ENCODE assay signal across 10 cellular contexts in the genomic region with DNA sequence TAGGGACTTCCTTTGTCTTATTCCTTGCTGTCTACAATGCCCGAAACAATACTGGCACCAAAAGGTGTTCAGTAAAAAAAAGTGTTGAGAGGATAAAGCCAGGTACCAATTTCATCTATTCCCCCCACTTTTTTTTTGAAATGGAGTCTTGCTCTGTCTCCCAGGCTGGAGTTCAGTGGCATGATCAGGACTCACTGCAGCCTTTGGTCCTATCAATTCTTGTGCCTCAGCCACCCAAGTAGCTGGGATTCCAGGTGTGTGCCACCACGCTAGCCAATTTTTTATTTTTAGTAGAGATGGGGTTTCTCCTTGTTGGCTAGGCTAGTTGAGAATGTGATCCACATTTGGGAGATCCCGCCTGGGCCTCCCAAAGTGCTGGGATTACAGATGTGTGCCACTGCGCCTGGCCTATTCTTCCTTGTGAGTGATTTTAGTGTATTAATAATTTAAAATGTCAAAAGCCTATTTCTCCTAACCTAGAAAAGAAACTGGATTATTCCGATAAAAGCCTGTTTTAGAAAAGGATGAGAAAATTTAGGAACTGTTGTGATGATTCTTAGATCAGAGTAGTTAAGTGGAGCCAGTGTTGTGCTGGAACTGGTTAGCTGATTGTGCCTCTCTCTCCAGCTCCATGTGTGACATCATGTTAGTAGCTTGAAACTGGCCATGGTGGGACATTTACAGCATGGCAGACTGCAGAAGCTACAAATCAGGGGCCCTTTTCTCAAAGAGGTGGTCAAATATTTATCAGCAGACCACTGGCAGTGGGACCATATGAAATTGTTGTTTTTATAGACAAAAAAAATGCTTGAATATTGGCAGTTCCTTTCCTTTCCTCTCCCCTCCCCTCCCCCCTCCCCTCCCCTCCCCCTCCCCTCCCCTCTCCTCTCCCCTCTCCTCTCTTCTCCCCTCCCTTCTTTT. TPM values are rescaled to one million over a fixed set of nuclear protein-coding genes. Genes with fewer than 3 reads are reported as not detected.
DNase-seq lines count a peak whose midpoint lies in the region; ATAC-seq and TF ChIP-seq lines count a peak whose summit lies in the region.
"Had no signal": no experiment of that assay in that cellular context is flagged by ENCODE, and none has a peak within 500 bp of the region (broad histone marks: within the 10 kb centered on the region; RNA-seq: fewer than 3 reads in every experiment).

No MANE protein-coding gene starts in this region.

- POLR2A ChIA-PET in CD4-positive, alpha-beta memory T cell (lab: Charles Lee; ENCODE audit: partially characterized antibody) = interaction anchor here (0.8 to 30.3 kb wide), 6 partner anchors 11 to 101 kb away, joined by 3 to 1078 read pairs (median 4); a partner anchor contains a TSS
- POLR2A ChIA-PET in HEK293 (lab: Yijun Ruan, JAX) (no interaction called here), WTC11 (lab: Charles Lee) (no interaction called here)

- H3K27me3 Mint-ChIP-seq in CD4-positive, alpha-beta memory T cell = no peaks in the 10 kb centered on the region
- no peaks in the 10 kb centered on the region for H3K27me3 Mint-ChIP-seq in WTC11 (ENCODE audit: low read depth)
- no peaks in the 10 kb centered on the region; the same call in 1 of the 2 replicates for H3K27me3 Mint-ChIP-seq in H9 (ENCODE audit: low read depth)

- H3K4me3 Mint-ChIP-seq in CD4-positive, alpha-beta memory T cell = peak overlapping the region; percentile 17 to 90 (median 70)
- no peak overlapping the region for H3K4me3 Mint-ChIP-seq in WTC11
- no peak overlapping the region for H3K4me3 Mint-ChIP-seq in H9

- no peaks in the 10 kb centered on the region for H3K23me2 ChIP-seq in H9 (ENCODE audit: insufficient read length, low read depth, low read length, poor library complexity, severe bottlenecking)

- no peaks in the 10 kb centered on the region for H3K27me3 ChIP-seq in CD4-positive, alpha-beta memory T cell (ENCODE audit: insufficient read depth, low read length)
- H3K27me3 ChIP-seq in layer of hippocampus (ENCODE audit: control insufficient read depth, insufficient read depth, low read length) (no peaks in the 10 kb centered on the region), H9 (ENCODE audit: insufficient read depth, low read length) (no peaks in the 10 kb centered on the region)

- no peak overlapping the region for H3T11ph ChIP-seq in H9 (ENCODE audit: low read length)

- H2BK5ac ChIP-seq in H9 (ENCODE audit: insufficient read length, low read length) = no peak overlapping the region

- H3K4me1 Mint-ChIP-seq in CD4-positive, alpha-beta memory T cell = peaks cover 52 to 83% (median 66%) of the 10 kb centered on the region in 4 donors
- peaks cover 27% of the 10 kb centered on the region for H3K4me1 Mint-ChIP-seq in WTC11
- H3K4me1 Mint-ChIP-seq in H9 = peaks cover 6 to 13% of the 10 kb centered on the region in 2 experiments

- peaks cover 87% of the 10 kb centered on the region for H3K4me1 ChIP-seq in CD4-positive, alpha-beta memory T cell (ENCODE audit: insufficient read depth, low read length)
- H3K4me1 ChIP-seq in HEK293 (ENCODE audit: control insufficient read depth, insufficient read depth, low read length) (peaks cover 4% of the 10 kb centered on the region; the same call in 1 of the 2 replicates), H9 (ENCODE audit: insufficient read depth, low read length) (no peaks in the 10 kb centered on the region)

- peak overlapping the region; percentile 70 to 96 (median 92) for H3K27ac Mint-ChIP-seq in CD4-positive, alpha-beta memory T cell
- H3K27ac Mint-ChIP-seq in WTC11 (peak overlapping the region; percentile 72), H9 (0 out of 7 replicates have a peak overlapping the region, but pooled peaks of 1 of the 3 experiments have one; percentile 3)

- peaks cover 12 to 41% of the 10 kb centered on the region in 2 donors for H3K36me3 Mint-ChIP-seq in CD4-positive, alpha-beta memory T cell
- H3K36me3 Mint-ChIP-seq in WTC11 (peaks cover 12% of the 10 kb centered on the region), H9 (ENCODE audit: insufficient read depth in 1 of 3, low read depth in 3 of 3) (peaks cover 3 to 13% (median 4%) of the 10 kb centered on the region in 3 experiments; a peak in 6 of 7 replicates)

- H3K23ac ChIP-seq in H9 (ENCODE audit: insufficient read length, low read depth, low read length) = no peak overlapping the region

- no peak for ATAC-seq in WTC11
- no peak for ATAC-seq in HG03280 (IDR thresholded peaks at IDR 0.05; ENCODE audit: unreplicated experiment)
- no peak for ATAC-seq in GM19351 (IDR thresholded peaks at IDR 0.05; ENCODE audit: unreplicated experiment)

- H2AK5ac ChIP-seq in H9 (ENCODE audit: insufficient read length, low read length) = no peak overlapping the region

- H3K4me2 ChIP-seq in H9 (ENCODE audit: insufficient read depth, insufficient read length, low read length) = no peak overlapping the region

- H3K27ac ChIP-seq in CD4-positive, alpha-beta memory T cell (ENCODE audit: low read depth, low read length) = peak overlapping the region; percentile 16
- no peak overlapping the region for H3K27ac ChIP-seq in HEK293 (ENCODE audit: extremely low read depth, low read depth, low read length)
- H3K27ac ChIP-seq in layer of hippocampus (ENCODE audit: low read depth, low read length) = peak overlapping the region; percentile 35
- H3K27ac ChIP-seq in H9 (ENCODE audit: insufficient read length, low read depth, low read length) = no peak overlapping the region

- no peak overlapping the region for H2BK20ac ChIP-seq in H9 (ENCODE audit: low read depth, low read length, poor library complexity, severe bottlenecking)

- H3K56ac ChIP-seq in H9 (ENCODE audit: insufficient read length, low read depth, low read length) = no peak overlapping the region

- no peak overlapping the region for H3K18ac ChIP-seq in H9 (ENCODE audit: insufficient read length, low read depth, low read length)

- no peaks in the 10 kb centered on the region for H3K9me3 ChIP-seq in CD4-positive, alpha-beta memory T cell (ENCODE audit: control insufficient read depth in 1 of 2, low read length in 2 of 2)
- H3K9me3 ChIP-seq in HEK293 (ENCODE audit: control insufficient read depth, insufficient read depth, low read depth, low read length) (no peaks in the 10 kb centered on the region), H9 (ENCODE audit: control insufficient read depth, low read depth, low read length) (no peaks in the 10 kb centered on the region)

- no peak overlapping the region for H3K14ac ChIP-seq in H9 (ENCODE audit: insufficient read depth, low read length)

- no peak overlapping the region for H4K91ac ChIP-seq in H9 (ENCODE audit: insufficient read length, low read depth, low read length)

- peaks cover 2% of the 10 kb centered on the region for H4K20me1 ChIP-seq in H9 (ENCODE audit: control insufficient read depth, insufficient read depth, insufficient read length)

- no peak overlapping the region for H2BK12ac ChIP-seq in H9 (ENCODE audit: insufficient read length, low read depth, low read length)

- no peak overlapping the region for H4K8ac ChIP-seq in H9 (replicated peaks; ENCODE audit: insufficient read length, low read depth, low read length)

- intact Hi-C loops in CD4-positive, alpha-beta memory T cell (cut with micrococcal nuclease) = no loop called here

- peak in 1 of 5 donors; percentile 49 for DNase-seq in CD4-positive, alpha-beta memory T cell
- DNase-seq in WTC11 (ENCODE audit: low spot score) (no peak), HuH-7 (ENCODE audit: low spot score) (no peak), H9 (no peak)
- DNase-seq: islet precursor cell, T1000 had no signal

- no peaks in the 10 kb centered on the region for H3K36me3 ChIP-seq in CD4-positive, alpha-beta memory T cell (ENCODE audit: insufficient read depth, low read length)
- no peaks in the 10 kb centered on the region for H3K36me3 ChIP-seq in HEK293 (ENCODE audit: control insufficient read depth in 2 of 2, insufficient read depth in 1 of 2, low read length in 2 of 2)

- no peak overlapping the region for H2AFZ ChIP-seq in H9 (ENCODE audit: low read length)

- WGBS in H9 (ENCODE audit: extremely low coverage, insufficient read length, low lambda C conversion rate) = no CpG with 5 or more reads among the region's 5 CpGs

- H2BK15ac ChIP-seq in H9 (ENCODE audit: low read depth, low read length) = no peak overlapping the region

- TF ChIP-seq CTCF in HEK293 (tag by site-specific recombination; IDR thresholded peaks at IDR 0.05) (no peak), WTC11 (IDR thresholded peaks at IDR 0.05) (no peak), H9 (conservative IDR thresholded peaks at IDR 0.05) (no peak)

- peaks cover 2% of the 10 kb centered on the region for H3K79me1 ChIP-seq in H9 (ENCODE audit: insufficient read depth, low read depth, low read length, poor library complexity, severe bottlenecking)

- H3K79me2 ChIP-seq in H9 (ENCODE audit: insufficient read depth, low read length) = peaks cover 2% of the 10 kb centered on the region; the same call in 1 of the 2 replicates

- H3K9ac ChIP-seq in H9 (ENCODE audit: extremely low read depth, insufficient read length, low read length) = no peak overlapping the region

- CTCF ChIA-PET in CD4-positive, alpha-beta memory T cell (lab: Charles Lee; ENCODE audit: partially characterized antibody) = interaction anchor here (0.9 to 2.2 kb wide), 7 partner anchors 7 to 104 kb away, joined by 3 to 7 read pairs (median 3); a partner anchor contains a TSS
- CTCF ChIA-PET in HEK293 (lab: Yijun Ruan, JAX) (interaction anchor here (0.5 kb wide), 1 partner anchor 119 kb away, joined by 3 read pairs; no protein-coding TSS in a partner anchor), WTC11 (lab: Charles Lee) (no interaction called here)

- no peak overlapping the region for H3K4ac ChIP-seq in H9 (ENCODE audit: low read depth, low read length)

- peaks cover 0 to 15% (median 0%) of the 10 kb centered on the region in 8 donors for H3K9me3 Mint-ChIP-seq in CD4-positive, alpha-beta memory T cell
- H3K9me3 Mint-ChIP-seq in WTC11 = peaks cover 8% of the 10 kb centered on the region
- peaks cover 12% of the 10 kb centered on the region in 2 experiments; a peak in 4 of 5 replicates for H3K9me3 Mint-ChIP-seq in H9

- no peak overlapping the region for H2BK120ac ChIP-seq in H9 (ENCODE audit: low read depth, low read length, poor library complexity, severe bottlenecking)

- no peak overlapping the region for H4K5ac ChIP-seq in H9 (ENCODE audit: insufficient read length, low read depth, low read length)

- no peak overlapping the region for H3K4me3 ChIP-seq in CD4-positive, alpha-beta memory T cell (ENCODE audit: low read length in 2 of 2)
- no peak overlapping the region for H3K4me3 ChIP-seq in HEK293 (ENCODE audit: low read depth, low read length)

TF ChIP-seq in WTC11, 78 proteins besides CTCF, POLR2A, EP300 and RAD21 (continues in another document):
- TF ChIP-seq CREB1 (CRISPR knock-in tag; IDR thresholded peaks at IDR 0.05) = no peak
- no peak for TF ChIP-seq ZNF138 (CRISPR knock-in tag; conservative IDR thresholded peaks at IDR 0.05)
- TF ChIP-seq, protein P1, sequence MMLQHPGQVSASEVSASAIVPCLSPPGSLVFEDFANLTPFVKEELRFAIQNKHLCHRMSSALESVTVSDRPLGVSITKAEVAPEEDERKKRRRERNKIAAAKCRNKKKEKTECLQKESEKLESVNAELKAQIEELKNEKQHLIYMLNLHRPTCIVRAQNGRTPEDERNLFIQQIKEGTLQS (CRISPR knock-in tag; conservative IDR thresholded peaks at IDR 0.05) = no peak
- TF ChIP-seq NR1H2 (CRISPR knock-in tag; IDR thresholded peaks at IDR 0.05) = no peak

RNA-seq across cellular contexts. Expression of a gene that starts 14.3 kb away (rescaled TPM):
- 100 to 1,000 TPM; 298 to 316 TPM for total RNA-seq in CD4-positive, alpha-beta memory T cell
- polyA plus RNA-seq in CD4-positive, alpha-beta memory T cell = 100 to 1,000 TPM; 414 to 773 TPM
- total RNA-seq in WTC11 (2021) (21.2 to 22.5 TPM (median 21.7 TPM) in 3 replicates), H9 (2021) (22.2 and 23.2 TPM in 2 replicates)

Comparison
In these comparisons a context has a peak if more than half of its experiments do, and no peak if none do; other contexts are left out.
1. H3K27ac ChIP-seq: peak in CD4-positive, alpha-beta memory T cell (single experiment) and layer of hippocampus (single experiment); none in HEK293 (single experiment) and H9 (single experiment).
2. H3K4me3 Mint-ChIP-seq: peak in CD4-positive, alpha-beta memory T cell (8 of 8); none in WTC11 (single experiment) and H9 (0 of 2).
3. RNA of a gene that starts 14.3 kb away (total RNA-seq): 298 to 316 TPM in CD4-positive, alpha-beta memory T cell; 22.2 to 23.2 TPM in H9 and 21.2 to 22.5 TPM in WTC11; every median in the first group is over 10 times any median in the second.